In the genomic region with DNA sequence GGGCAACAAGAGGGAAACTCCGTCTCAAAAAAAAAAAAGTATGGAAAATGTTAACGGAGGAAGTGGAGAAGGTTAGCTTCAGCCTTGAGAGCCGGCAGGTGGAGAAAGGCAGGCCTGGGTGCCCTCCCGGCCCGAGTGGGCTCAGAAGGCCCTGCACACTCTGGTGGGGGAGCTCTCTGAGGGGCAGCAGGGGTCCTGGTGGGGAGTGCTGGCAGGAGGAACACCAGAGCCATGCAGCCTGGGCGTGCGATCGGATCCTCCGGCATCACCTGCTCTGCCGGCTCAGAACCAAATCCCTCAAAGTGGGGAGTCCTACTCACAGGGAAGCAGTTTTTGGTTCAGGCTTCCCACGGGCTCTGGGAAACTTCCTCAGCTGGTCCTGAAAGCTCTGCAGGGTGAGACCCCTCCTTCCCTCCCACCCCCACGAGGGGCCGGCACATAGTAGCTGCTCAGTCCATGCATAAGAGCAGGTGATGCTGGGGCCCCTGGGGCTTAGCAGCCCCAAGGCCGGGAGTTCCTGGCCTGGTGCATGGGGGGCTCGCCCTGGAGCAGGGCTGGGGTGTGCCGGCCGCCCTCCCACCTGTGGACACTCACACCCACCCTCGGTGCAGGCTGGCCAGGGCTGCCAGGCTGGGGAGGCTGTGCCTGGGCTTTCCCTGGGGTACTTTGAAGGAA, we compare ENCODE assay signal across 13 cellular contexts. TPM values are rescaled to one million over a fixed set of nuclear protein-coding genes. Genes with fewer than 3 reads are reported as not detected.
DNase-seq lines count a peak whose midpoint lies in the region; ATAC-seq, FAIRE-seq and TF ChIP-seq lines count a peak whose summit lies in the region.
"Had no signal": no experiment of that assay in that cellular context is flagged by ENCODE, and none has a peak within 500 bp of the region (broad histone marks: within the 10 kb centered on the region; RNA-seq: fewer than 3 reads in every experiment).

No MANE protein-coding gene starts in this region.

- H2AFZ ChIP-seq in PC-3 (ENCODE audit: low read length) (no peak overlapping the region), parathyroid adenoma (no peak overlapping the region)

- H3K9me2 ChIP-seq in PC-3 (replicated peaks; ENCODE audit: low read length), result no peaks in the 10 kb centered on the region

- 0 out of 2 replicates have a peak, but pooled peaks cover 4% of the 10 kb centered on the region for H3K79me2 ChIP-seq in PC-3 (ENCODE audit: low read length)
- H3K79me2 ChIP-seq in parathyroid adenoma, result peaks cover 8% of the 10 kb centered on the region

- H4K20me1 ChIP-seq in PC-3 (ENCODE audit: low read length), result no peaks in the 10 kb centered on the region

- no peak for TF ChIP-seq EP300 in A549 (IDR thresholded peaks at IDR 0.05)
- no peak for TF ChIP-seq EP300 in gastroesophageal sphincter (IDR thresholded peaks at IDR 0.05)

- POLR2A ChIA-PET in A549 (lab: Yijun Ruan, JAX) (no interaction called here), PC-3 (lab: Charles Lee; ENCODE audit: unreplicated experiment) (no interaction called here)

- CTCF ChIA-PET in A549 (lab: Yijun Ruan, JAX), result interaction anchor here (0.6 to 3.7 kb wide), 3 partner anchors 39 to 433 kb away, joined by 3 to 17 read pairs (median 8); no protein-coding TSS in a partner anchor
- CTCF ChIA-PET in PC-3 (lab: Charles Lee), result no interaction called here

- DNase-seq in A549 (ENCODE audit: low read depth in 1 of 2, low spot score in 1 of 2) (no peak), PC-3 (no peak), midbrain (lab: John Stamatoyannopoulos, UW) (no peak), NCI-H1694 (lab: John Stamatoyannopoulos, UW) (no peak)
- no peak for DNase-seq in effector memory CD8-positive, alpha-beta T cell
- no peak for DNase-seq in stimulated activated CD4-positive, alpha-beta T cell treated with anti-CD3 and anti-CD28 coated beads, Interleukin-12 subunit alpha, Interleukin-12 subunit beta, amount 100 ng/mL, for 4 hours
- DNase-seq: activated T-cell treated with anti-CD3 and anti-CD28 coated beads, Interleukin-2, amount 50 U/mL, for 48 hours; DND-41; IMR-90; NCI-H748 treated with DMSO at 0.1 percent for 48 hours had no signal

- peaks cover 3 to 14% of the 10 kb centered on the region in 2 donors for H3K9me3 Mint-ChIP-seq in effector memory CD8-positive, alpha-beta T cell

- H3K27ac ChIP-seq in A549, result no peak overlapping the region
- no peak overlapping the region for H3K27ac ChIP-seq in PC-3 (ENCODE audit: low read length)
- H3K27ac ChIP-seq in gastroesophageal sphincter, result peak overlapping the region in 3 of 4 donors; percentile 87 to 91 (median 90)
- no peak overlapping the region for H3K27ac ChIP-seq in parathyroid adenoma
- H3K27ac ChIP-seq: epithelial cell of prostate had no signal

- no peak for TF ChIP-seq RAD21 in A549 (conservative IDR thresholded peaks at IDR 0.05 in 1 of 2, IDR thresholded peaks at IDR 0.05 in 1 of 2)

- H3K36me3 ChIP-seq in PC-3 (ENCODE audit: low read depth, low read length) (peaks cover 29% of the 10 kb centered on the region), gastroesophageal sphincter (peaks cover 0 to 41% of the 10 kb centered on the region in 2 donors), parathyroid adenoma (ENCODE audit: control insufficient read depth, insufficient read depth, low read length) (no peaks in the 10 kb centered on the region)

- intact Hi-C loops in PC-3 (cut with micrococcal nuclease), result no loop called here

- FAIRE-seq in A549 (lab: Jason Lieb, UNC), result no peak

- H3K36me3 Mint-ChIP-seq in effector memory CD8-positive, alpha-beta T cell (ENCODE audit: insufficient read depth), result peaks cover 5% of the 10 kb centered on the region

- WGBS in A549 (ENCODE audit: missing lambda C conversion rate), result 91% methylated on average over 12 of the region's 18 CpGs
- 70 to 85% methylated on average over 9 to 10 of the region's 18 CpGs for WGBS in gastroesophageal sphincter (ENCODE audit: low coverage in 1 of 2), 2 donors

- H3K4me1 Mint-ChIP-seq in effector memory CD8-positive, alpha-beta T cell (ENCODE audit: low read depth in 2 of 2), result peaks cover 2 to 4% of the 10 kb centered on the region in 2 donors

- H3K4me1 ChIP-seq in A549 (no peaks in the 10 kb centered on the region), PC-3 (ENCODE audit: insufficient read depth, low read length) (peaks cover 6% of the 10 kb centered on the region; the same call in 1 of the 2 replicates), gastroesophageal sphincter (peaks cover 0 to 39% (median 17%) of the 10 kb centered on the region in 3 donors), parathyroid adenoma (peaks cover 4% of the 10 kb centered on the region)

- H3K9me3 ChIP-seq in A549, result peaks cover 37% of the 10 kb centered on the region
- H3K9me3 ChIP-seq in PC-3 (ENCODE audit: low read length), result peaks cover 5% of the 10 kb centered on the region; the same call in 1 of the 2 replicates
- peaks cover 0 to 12% (median 0%) of the 10 kb centered on the region in 3 donors for H3K9me3 ChIP-seq in gastroesophageal sphincter
- no peaks in the 10 kb centered on the region for H3K9me3 ChIP-seq in parathyroid adenoma (ENCODE audit: control insufficient read depth, low read length)

- H3K27me3 ChIP-seq in PC-3 (ENCODE audit: low read length), result no peaks in the 10 kb centered on the region
- no peaks in the 10 kb centered on the region for H3K27me3 ChIP-seq in gastroesophageal sphincter
- H3K27me3 ChIP-seq in parathyroid adenoma (ENCODE audit: control insufficient read depth, insufficient read depth, low read length), result no peaks in the 10 kb centered on the region

- no peaks in the 10 kb centered on the region for H3K27me3 Mint-ChIP-seq in effector memory CD8-positive, alpha-beta T cell

- H3K4me2 ChIP-seq in A549 (peak overlapping the region; percentile 90; the same call in 1 of the 3 replicates), PC-3 (ENCODE audit: low read length) (peak overlapping the region; percentile 98), parathyroid adenoma (ENCODE audit: low read length) (peak overlapping the region; percentile 82)

- TF ChIP-seq POLR2A in A549 (IDR thresholded peaks at IDR 0.05; ENCODE audit: low read length) (no peak), gastroesophageal sphincter (IDR thresholded peaks at IDR 0.05) (no peak)

- TF ChIP-seq CTCF in A549 (IDR thresholded peaks at IDR 0.05) (no peak), PC-3 (conservative IDR thresholded peaks at IDR 0.05; ENCODE audit: low read depth, low read length) (no peak), gastroesophageal sphincter (IDR thresholded peaks at IDR 0.05) (no peak), parathyroid adenoma (IDR thresholded peaks at IDR 0.05) (no peak)

- no TSS peak for BruUV-seq in PC-3 (replicated peaks; lab: Mats Ljungman, UMichigan)

- ATAC-seq in A549 (no peak), PC-3 (no peak), gastroesophageal sphincter (no peak)
- ATAC-seq in effector memory CD8-positive, alpha-beta T cell (replicated peaks), result no peak

- no peak overlapping the region for H3K4me3 Mint-ChIP-seq in effector memory CD8-positive, alpha-beta T cell

- H3K4me3 ChIP-seq in A549 (no peak overlapping the region), PC-3 (ENCODE audit: low read length) (no peak overlapping the region; the same call in 1 of the 2 replicates), gastroesophageal sphincter (peak overlapping the region in 1 of 2 donors; percentile 84), parathyroid adenoma (ENCODE audit: low read depth, low read length) (peak overlapping the region; percentile 59)

- H3K9ac ChIP-seq in PC-3 (ENCODE audit: low read length), result no peak overlapping the region
- H3K9ac ChIP-seq in parathyroid adenoma, result no peak overlapping the region

- H3F3A ChIP-seq in PC-3 (ENCODE audit: low read length, unreplicated experiment), result no peaks in the 10 kb centered on the region

- H3K27ac Mint-ChIP-seq in effector memory CD8-positive, alpha-beta T cell, result no peak overlapping the region

TF ChIP-seq in A549, 52 proteins besides CTCF, POLR2A, EP300 and RAD21 (continues in another document):
- TF ChIP-seq EHF (CRISPR knock-in tag; IDR thresholded peaks at IDR 0.05) (no peak), GATA3 (IDR thresholded peaks at IDR 0.05; ENCODE audit: borderline replicate concordance) (no peak)

RNA-seq across cellular contexts. Expression of a gene that starts 1.2 kb away (rescaled TPM):
- polyA plus RNA-seq in A549 (2011; rRNA removed) (1.3 and 1.7 TPM in 2 replicates), A549 (2017; fragmentation: RNase III; extraction: RNeasy Plus Mini Kit Qiagen cat#74134 plus additional on column Dnase treatment) (7.7 to 13.2 TPM (median 11.9 TPM) in 3 replicates)
- 3.8 and 4.7 TPM in 2 replicates for polyA plus RNA-seq in A549 (2012; cell fraction: cytosol; rRNA removed)
- polyA plus RNA-seq in A549 (2012; cell fraction: nucleus; rRNA removed), result 6.9 and 7.5 TPM in 2 replicates
- polyA minus RNA-seq in A549 (2011; rRNA and poly(A)+ RNA removed), result 2.8 and 3.6 TPM in 2 replicates
- total RNA-seq in PC-3 (2014; rRNA removed) (8.4 and 14.7 TPM in 2 replicates), gastroesophageal sphincter (10 to 100 TPM in 1 of 4 donors, 1 to 10 TPM in 3; 6.9 to 22.0 (median 8.6) TPM)

RNA-seq across cellular contexts. Expression of a gene that starts 15.2 kb away (rescaled TPM):
- polyA plus RNA-seq in A549 (2011; rRNA removed) (33.5 and 44.7 TPM in 2 replicates), A549 (2017; fragmentation: RNase III; extraction: RNeasy Plus Mini Kit Qiagen cat#74134 plus additional on column Dnase treatment) (47.4 to 51.6 TPM (median 49.1 TPM) in 3 replicates)
- polyA plus RNA-seq in A549 (2012; cell fraction: cytosol; rRNA removed), result 104 and 105 TPM in 2 replicates
- 337 and 389 TPM in 2 replicates for polyA plus RNA-seq in A549 (2012; cell fraction: nucleus; rRNA removed)
- polyA minus RNA-seq in A549 (2011; rRNA and poly(A)+ RNA removed), result 63.6 and 73.0 TPM in 2 replicates
- total RNA-seq in PC-3 (2014; rRNA removed) (29.6 and 52.5 TPM in 2 replicates), gastroesophageal sphincter (10 to 100 TPM; 32.0 to 57.8 (median 47.0) TPM)

RNA-seq across cellular contexts. Expression of a gene that starts 20.1 kb away (rescaled TPM):
- 41.1 and 41.7 TPM in 2 replicates for polyA plus RNA-seq in A549 (2011; rRNA removed)
- 56.0 and 57.0 TPM in 2 replicates for polyA plus RNA-seq in A549 (2012; cell fraction: cytosol; rRNA removed)
- polyA plus RNA-seq in A549 (2012; cell fraction: nucleus; rRNA removed), result 45.7 and 54.9 TPM in 2 replicates
- polyA plus RNA-seq in A549 (2017; fragmentation: RNase III; extraction: RNeasy Plus Mini Kit Qiagen cat#74134 plus additional on column Dnase treatment), result 60.2 to 62.8 TPM (median 62.4 TPM) in 3 replicates
- 24.6 and 24.9 TPM in 2 replicates for polyA minus RNA-seq in A549 (2011; rRNA and poly(A)+ RNA removed)
- total RNA-seq in PC-3 (2014; rRNA removed), result 32.9 and 37.4 TPM in 2 replicates
- total RNA-seq in gastroesophageal sphincter, result 10 to 100 TPM; 12.8 to 22.9 (median 18.2) TPM

RNA-seq across cellular contexts. Expression of a gene that starts 38.1 kb away (rescaled TPM):
- polyA plus RNA-seq in A549 (2011; rRNA removed), result 5.6 and 5.8 TPM in 2 replicates
- 16.0 and 21.6 TPM in 2 replicates for polyA plus RNA-seq in A549 (2012; cell fraction: cytosol; rRNA removed)
- polyA plus RNA-seq in A549 (2012; cell fraction: nucleus; rRNA removed), result 20.0 and 20.9 TPM in 2 replicates
- polyA plus RNA-seq in A549 (2017; fragmentation: RNase III; extraction: RNeasy Plus Mini Kit Qiagen cat#74134 plus additional on column Dnase treatment), result 6.1 to 9.9 TPM (median 9.4 TPM) in 3 replicates
- polyA minus RNA-seq in A549 (2011; rRNA and poly(A)+ RNA removed), result 1.7 and 2.5 TPM in 2 replicates
- total RNA-seq in PC-3 (2014; rRNA removed), result 16.5 and 22.4 TPM in 2 replicates
- 10 to 100 TPM; 10.4 to 25.5 (median 19.2) TPM for total RNA-seq in gastroesophageal sphincter

Comparison
In these comparisons a context has a peak if more than half of its experiments do, and no peak if none do; other contexts are left out.
1. H3K27ac ChIP-seq: peak in gastroesophageal sphincter (3 of 4); none in A549 (0 of 2), PC-3 (single experiment) and parathyroid adenoma (single experiment).
2. Peak in every context shown above with its lines, with median percentiles within 50 percentile points of each other: H3K4me2 ChIP-seq.